Comparison of ENCODE assay signal across 25 cellular contexts in genomic region chr12:42583017-42583416, GRCh38. TPM values are rescaled to one million over a fixed set of nuclear protein-coding genes. Genes with fewer than 3 reads are reported as not detected.
A peak's percentile ranks its signal among the peaks of the same experiment; 100 is the strongest.
DNase-seq lines count a peak whose midpoint lies in the region; ATAC-seq, FAIRE-seq and TF ChIP-seq lines count a peak whose summit lies in the region.
"Had no signal": no experiment of that assay in that cellular context is flagged by ENCODE, and none has a peak within 500 bp of the region (broad histone marks: within the 10 kb centered on the region; RNA-seq: fewer than 3 reads in every experiment).

No MANE protein-coding gene starts in this region.

- no peak overlapping the region for H3K4me2 ChIP-seq in A549
- H3K4me2 ChIP-seq in astrocyte (ENCODE audit: low read length): peak overlapping the region; percentile 22
- no peak overlapping the region for H3K4me2 ChIP-seq in neural cell (ENCODE audit: low read length)

- no peaks in the 10 kb centered on the region for H3F3A ChIP-seq in neural cell (ENCODE audit: insufficient read depth, low read length, poor library complexity, severe bottlenecking)

- H3K4me1 Mint-ChIP-seq in astrocyte (ENCODE audit: low read depth, unreplicated experiment): peaks cover 25% of the 10 kb centered on the region
- H3K4me1 Mint-ChIP-seq: B cell had no signal

- no peak overlapping the region for H3K27ac ChIP-seq in A549
- H3K27ac ChIP-seq in astrocyte (ENCODE audit: low read depth, low read length): no peak overlapping the region
- no peak overlapping the region for H3K27ac ChIP-seq in neural cell (ENCODE audit: low read length)
- H3K27ac ChIP-seq: GM23248 had no signal

- CTCF ChIA-PET in A549 (lab: Yijun Ruan, JAX): interaction anchor here (1.3 to 1.7 kb wide), 2 partner anchors 9 to 14 kb away, joined by 3 to 4 read pairs; no protein-coding TSS in a partner anchor

- TF ChIP-seq EP300 in A549 (IDR thresholded peaks at IDR 0.05) (no peak), neural cell (conservative IDR thresholded peaks at IDR 0.05; ENCODE audit: poor library complexity, severe bottlenecking) (no peak)

- intact Hi-C loops in left ventricle myocardium superior (cut with micrococcal nuclease): no loop called here

- H3K9me3 ChIP-seq in A549: no peaks in the 10 kb centered on the region
- H3K9me3 ChIP-seq in astrocyte (ENCODE audit: insufficient read depth, low read depth, low read length): no peaks in the 10 kb centered on the region
- H3K9me3 ChIP-seq in neural cell (ENCODE audit: low read length): no peaks in the 10 kb centered on the region

- H3K36me3 ChIP-seq in astrocyte (ENCODE audit: insufficient read depth, low read length) (no peaks in the 10 kb centered on the region), neural cell (ENCODE audit: insufficient read depth, low read length) (no peaks in the 10 kb centered on the region)

- H4K20me1 ChIP-seq in astrocyte (ENCODE audit: insufficient read depth, low read length) (peaks cover 79% of the 10 kb centered on the region), neural cell (ENCODE audit: insufficient read depth) (no peaks in the 10 kb centered on the region)

- H3K9me3 Mint-ChIP-seq in astrocyte (ENCODE audit: unreplicated experiment): no peaks in the 10 kb centered on the region
- H3K9me3 Mint-ChIP-seq: H9 had no signal

- H3K4me3 ChIP-seq in A549 (no peak overlapping the region), astrocyte (ENCODE audit: insufficient read depth, low read depth, low read length) (no peak overlapping the region), neural cell (ENCODE audit: low read length) (peak overlapping the region; percentile 24)
- H3K4me3 ChIP-seq: GM23248, K562 had no signal

- no peak overlapping the region for H2AFZ ChIP-seq in astrocyte (ENCODE audit: low read depth, low read length)
- H2AFZ ChIP-seq in neural cell (ENCODE audit: low read depth, low read length): no peak overlapping the region
- H2AFZ ChIP-seq: GM23248 had no signal

- no peak for TF ChIP-seq RAD21 in A549 (conservative IDR thresholded peaks at IDR 0.05 in 1 of 2, IDR thresholded peaks at IDR 0.05 in 1 of 2)
- TF ChIP-seq RAD21 in neural cell (conservative IDR thresholded peaks at IDR 0.05): no peak

- no peaks in the 10 kb centered on the region for H3K9me2 ChIP-seq in neural cell (ENCODE audit: insufficient read depth, low read length)

- peaks cover 5% of the 10 kb centered on the region for H3K36me3 Mint-ChIP-seq in astrocyte (ENCODE audit: low read depth, unreplicated experiment)
- H3K36me3 Mint-ChIP-seq: CD14-positive monocyte had no signal

- TF ChIP-seq CTCF in A549 (IDR thresholded peaks at IDR 0.05) (no peak), astrocyte (IDR thresholded peaks at IDR 0.05; ENCODE audit: insufficient read depth, low read depth, low read length) (no peak), neural cell (IDR thresholded peaks at IDR 0.05; ENCODE audit: poor library complexity, severe bottlenecking) (no peak)

- POLR2A ChIA-PET in A549 (lab: Yijun Ruan, JAX): no interaction called here

- H3K27me3 Mint-ChIP-seq in astrocyte (ENCODE audit: low read depth, unreplicated experiment): no peaks in the 10 kb centered on the region

- H3K27ac Mint-ChIP-seq in astrocyte (ENCODE audit: unreplicated experiment): no peak overlapping the region
- H3K27ac Mint-ChIP-seq: B cell, CD14-positive monocyte, H9 had no signal

- ATAC-seq in A549 (no peak), left ventricle myocardium superior (peak; percentile 62), HG03196 (IDR thresholded peaks at IDR 0.05; ENCODE audit: unreplicated experiment) (no peak)
- ATAC-seq: K562 had no signal

- H3K4me3 Mint-ChIP-seq in astrocyte (ENCODE audit: unreplicated experiment): no peak overlapping the region
- H3K4me3 Mint-ChIP-seq: B cell, CD14-positive monocyte, H9 had no signal

- FAIRE-seq in A549 (lab: Jason Lieb, UNC) (peak; percentile 36), astrocyte (lab: Jason Lieb, UNC) (no peak)
- FAIRE-seq: A204.1, K562, RCC 7860 had no signal

- WGBS in A549 (ENCODE audit: missing lambda C conversion rate): 27% methylated on average over 2 of the region's 2 CpGs

- peaks cover 99% of the 10 kb centered on the region for H3K79me2 ChIP-seq in astrocyte (ENCODE audit: insufficient read depth, low read length)
- H3K79me2 ChIP-seq in neural cell (replicated peaks; ENCODE audit: insufficient read depth, low read length): peaks cover 65% of the 10 kb centered on the region

- no peak for DNase-seq in A549 (ENCODE audit: low read depth in 1 of 2, low spot score in 1 of 2)
- no peak for DNase-seq in astrocyte (ENCODE audit: low read depth)
- no peak for DNase-seq in left ventricle myocardium superior
- DNase-seq in stimulated activated CD4-positive, alpha-beta T cell treated with anti-CD3 and anti-CD28 coated beads, Interleukin-2, amount 100 ng/mL, for 24 hours: no peak
- no peak for DNase-seq in NCI-H1092 treated with DMSO at 0.1 percent for 48 hours (lab: John Stamatoyannopoulos, UW)
- DNase-seq in activated CD8-positive, alpha-beta memory T cell treated with anti-CD3 and anti-CD28 coated beads, Interleukin-2, amount 50 U/mL, for 4 hours: no peak
- DNase-seq: DMS53, EL, GF-D8, GM23248, H9, NCI-H1105 treated with DMSO at 0.1 percent for 48 hours, NCI-H2029 treated with DMSO at 0.1 percent for 48 hours, NCI-H2171, NCI-H345, NCI-H524, NCI-H774, OCI-M1 had no signal

- H3K9ac ChIP-seq in astrocyte (ENCODE audit: low read length): no peak overlapping the region
- H3K9ac ChIP-seq in neural cell (ENCODE audit: low read length): no peak overlapping the region
- H3K9ac ChIP-seq: GM23248 had no signal

- TF ChIP-seq POLR2A in A549 (IDR thresholded peaks at IDR 0.05; ENCODE audit: low read length): no peak

- H3K4me1 ChIP-seq in A549 (peaks cover 8% of the 10 kb centered on the region; the same call in 1 of the 3 replicates), astrocyte (ENCODE audit: insufficient read depth, low read length) (peaks cover 29% of the 10 kb centered on the region)

- H3K27me3 ChIP-seq in astrocyte (ENCODE audit: insufficient read depth, low read length): no peaks in the 10 kb centered on the region
- H3K27me3 ChIP-seq in neural cell (ENCODE audit: insufficient read depth, low read depth, low read length): no peaks in the 10 kb centered on the region

TF ChIP-seq in A549, 52 proteins besides CTCF, POLR2A, EP300 and RAD21:
- TF ChIP-seq ZNF302 (CRISPR knock-in tag; IDR thresholded peaks at IDR 0.05) (no peak), KDM1A (IDR thresholded peaks at IDR 0.05; ENCODE audit: low read depth) (no peak), HDAC2 (IDR thresholded peaks at IDR 0.05) (no peak), EHMT2 (IDR thresholded peaks at IDR 0.05; ENCODE audit: low read depth) (no peak), NPAS2 (CRISPR knock-in tag; IDR thresholded peaks at IDR 0.05; ENCODE audit: borderline replicate concordance) (no peak)
- TF ChIP-seq, protein P1, sequence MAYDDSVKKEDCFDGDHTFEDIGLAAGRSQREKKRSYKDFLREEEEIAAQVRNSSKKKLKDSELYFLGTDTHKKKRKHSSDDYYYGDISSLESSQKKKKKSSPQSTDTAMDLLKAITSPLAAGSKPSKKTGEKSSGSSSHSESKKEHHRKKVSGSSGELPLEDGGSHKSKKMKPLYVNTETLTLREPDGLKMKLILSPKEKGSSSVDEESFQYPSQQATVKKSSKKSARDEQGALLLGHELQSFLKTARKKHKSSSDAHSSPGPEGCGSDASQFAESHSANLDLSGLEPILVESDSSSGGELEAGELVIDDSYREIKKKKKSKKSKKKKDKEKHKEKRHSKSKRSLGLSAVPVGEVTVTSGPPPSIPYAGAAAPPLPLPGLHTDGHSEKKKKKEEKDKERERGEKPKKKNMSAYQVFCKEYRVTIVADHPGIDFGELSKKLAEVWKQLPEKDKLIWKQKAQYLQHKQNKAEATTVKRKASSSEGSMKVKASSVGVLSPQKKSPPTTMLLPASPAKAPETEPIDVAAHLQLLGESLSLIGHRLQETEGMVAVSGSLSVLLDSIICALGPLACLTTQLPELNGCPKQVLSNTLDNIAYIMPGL (CRISPR knock-in tag; IDR thresholded peaks at IDR 0.05; ENCODE audit: borderline replicate concordance): no peak

TF ChIP-seq in neural cell, 6 proteins besides CTCF, POLR2A, EP300 and RAD21 (continues in another document):
- TF ChIP-seq SMC3 (conservative IDR thresholded peaks at IDR 0.05; ENCODE audit: poor library complexity): no peak
- no peak for TF ChIP-seq REST (IDR thresholded peaks at IDR 0.05; ENCODE audit: borderline replicate concordance)
- TF ChIP-seq TAF1 (IDR thresholded peaks at IDR 0.05; ENCODE audit: low read depth): no peak
- TF ChIP-seq MXI1 (conservative IDR thresholded peaks at IDR 0.05; ENCODE audit: poor library complexity, severe bottlenecking): no peak

RNA-seq across cellular contexts. Expression of gene PRICKLE1, which starts 6.5 kb away (rescaled TPM):
- polyA plus RNA-seq in A549 (2011; rRNA removed) (1.4 and 1.8 TPM in 2 replicates), A549 (2017; fragmentation: RNase III; extraction: RNeasy Plus Mini Kit Qiagen cat#74134 plus additional on column Dnase treatment) (1.1 to 1.5 TPM (median 1.4 TPM) in 3 replicates), neural cell (20.0 and 20.6 TPM in 2 replicates)
- 0.21 and 0.45 TPM in 2 replicates for polyA plus RNA-seq in A549 (2012; cell fraction: cytosol; rRNA removed)
- polyA plus RNA-seq in A549 (2012; cell fraction: nucleus; rRNA removed): 0.10 and 0.45 TPM in 2 replicates
- 1.6 and 4.1 TPM in 2 replicates for polyA minus RNA-seq in A549 (2011; rRNA and poly(A)+ RNA removed)
- total RNA-seq in astrocyte (34.9 and 39.5 TPM in 2 replicates), left ventricle myocardium superior (17.7 TPM)
- 78.2 and 78.6 TPM in 2 replicates for polyA minus RNA-seq in neural cell
